22 cellular contexts compared by ENCODE assay signal in the genomic region with DNA sequence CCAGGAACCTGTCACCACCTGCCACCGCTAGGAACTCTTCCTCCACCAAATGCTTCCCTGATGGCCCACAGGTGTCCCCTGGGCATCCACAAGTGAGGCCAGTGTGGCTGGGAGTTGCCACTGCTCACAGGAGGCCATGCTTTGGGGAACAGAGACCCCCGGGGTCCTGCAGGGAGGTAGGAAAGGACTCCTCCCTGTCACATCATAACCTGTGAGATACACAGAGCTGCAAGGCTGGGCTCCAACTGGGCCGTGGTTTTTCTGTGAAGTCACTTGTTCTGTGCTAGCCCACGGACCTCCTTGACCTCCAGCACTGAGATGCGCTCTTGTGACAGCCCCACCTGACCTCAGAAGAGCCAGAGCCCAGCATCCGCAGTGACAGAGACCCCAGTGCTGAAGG.
"Had no signal": no experiment of that assay in that cellular context is flagged by ENCODE, and none has a peak within 500 bp of the region (broad histone marks: within the 10 kb centered on the region; RNA-seq: fewer than 3 reads in every experiment).

No MANE protein-coding gene starts in this region.

- H3K4me1 Mint-ChIP-seq: immature natural killer cell, mesothelial cell of epicardium had no signal

- H3K27ac ChIP-seq: colonic mucosa, esophagus muscularis mucosa, foreskin keratinocyte, gastroesophageal sphincter, heart left ventricle, hepatocyte, left lung, lower lobe of right lung had no signal

- H3K27me3 ChIP-seq: colonic mucosa, foreskin keratinocyte, heart left ventricle, hepatocyte had no signal

- FAIRE-seq: endothelial cell of umbilical vein, frontal cortex had no signal

- H3K9me3 ChIP-seq: colonic mucosa, lower lobe of right lung, mucosa of descending colon had no signal

- H3K36me3 Mint-ChIP-seq: immature natural killer cell, mesothelial cell of epicardium had no signal

- H3K36me3 ChIP-seq: colonic mucosa, esophagus muscularis mucosa, gastroesophageal sphincter, heart left ventricle, left lung, lower lobe of right lung had no signal

- H3K4me2 ChIP-seq: hepatocyte had no signal

- H3K79me2 ChIP-seq: hepatocyte had no signal

- H3K4me3 Mint-ChIP-seq: dendritic cell treated with granulocyte-macrophage colony-stimulating factor and Interleukin-4, amounts not matched to agents 40 ng/mL and 50 ng/mL, for 4 days; effector memory CD8-positive, alpha-beta T cell; immature natural killer cell; mesothelial cell of epicardium had no signal

- DNase-seq: colonic mucosa; cortex of kidney; effector CD8-positive, alpha-beta T cell; effector memory CD8-positive, alpha-beta T cell; foreskin keratinocyte; heart left ventricle; hypothalamus; immature natural killer cell; islet precursor cell; left cardiac atrium; left lung; left ventricle myocardium superior; lower lobe of right lung; mesenchymal stem cell; mucosa of descending colon had no signal

- H3K27ac Mint-ChIP-seq: dendritic cell treated with granulocyte-macrophage colony-stimulating factor and Interleukin-4, amounts not matched to agents 40 ng/mL and 50 ng/mL, for 4 days; effector memory CD8-positive, alpha-beta T cell; immature natural killer cell; mesothelial cell of epicardium had no signal

- H3K4me3 ChIP-seq: colonic mucosa, esophagus muscularis mucosa, gastroesophageal sphincter, heart left ventricle, hepatocyte, left lung, lower lobe of right lung, mucosa of descending colon had no signal

- H3K4me1 ChIP-seq: colonic mucosa, esophagus muscularis mucosa, foreskin keratinocyte, gastroesophageal sphincter, heart left ventricle, left lung, lower lobe of right lung had no signal

- H2AFZ ChIP-seq: hepatocyte had no signal

- ATAC-seq: effector memory CD8-positive, alpha-beta T cell; foreskin keratinocyte; gastroesophageal sphincter; heart left ventricle; left cardiac atrium; left lung; left ventricle myocardium superior; lower lobe of right lung; mucosa of descending colon had no signal
